Comparison of ENCODE assay signal across 26 cellular contexts in the genomic region with DNA sequence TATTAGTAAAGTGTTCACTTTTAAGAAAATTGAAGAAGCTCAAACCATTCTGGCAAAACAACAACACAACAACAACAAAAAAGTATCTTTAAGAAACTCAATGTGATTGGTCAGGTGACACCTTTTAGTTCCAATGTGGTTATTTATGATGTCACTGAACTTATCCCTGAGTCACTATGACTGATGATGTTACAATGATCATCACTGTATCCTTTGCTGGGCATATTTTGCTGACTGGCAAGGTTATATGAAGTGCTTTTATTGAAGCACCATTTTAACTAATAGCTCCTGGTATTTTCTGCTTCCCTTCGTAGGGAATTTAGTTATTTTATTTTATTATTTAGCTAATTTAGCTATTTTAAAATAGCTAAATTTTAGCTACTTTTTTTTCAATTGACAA. TPM values are rescaled to one million over a fixed set of nuclear protein-coding genes. Genes with fewer than 3 reads are reported as not detected.
A peak's percentile ranks its signal among the peaks of the same experiment; 100 is the strongest.
DNase-seq lines count a peak whose midpoint lies in the region; FAIRE-seq and TF ChIP-seq lines count a peak whose summit lies in the region.
"Had no signal": no experiment of that assay in that cellular context is flagged by ENCODE, and none has a peak within 500 bp of the region (broad histone marks: within the 10 kb centered on the region; RNA-seq: fewer than 3 reads in every experiment).

A gene with protein sequence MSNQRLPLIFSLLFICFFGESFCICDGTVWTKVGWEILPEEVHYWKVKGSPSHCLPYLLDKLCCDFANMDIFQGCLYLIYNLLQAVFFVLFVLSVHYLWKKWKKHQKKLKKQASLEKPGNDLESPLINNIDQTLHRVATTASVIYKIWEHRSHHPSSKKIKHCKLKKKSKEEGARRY (plus strand): TSS at position 223 of the 400 bp plus-strand sequence. CDS start 184 bp downstream, outside the sequence.

- dilution Hi-C loops in mammary epithelial cell (cut with HindIII; ENCODE audit: low sequenced_read_pairs), result no loop called here

- H3K4me1 ChIP-seq in mammary epithelial cell (ENCODE audit: insufficient read depth, low read length) (no peaks in the 10 kb centered on the region), GM23248 (ENCODE audit: insufficient read depth) (no peaks in the 10 kb centered on the region), astrocyte (ENCODE audit: insufficient read depth, low read length) (no peaks in the 10 kb centered on the region)
- H3K4me1 ChIP-seq: BE2C; BLaER1 treated with 17β-estradiol and CSF1 and Interleukin-3, amounts not matched to agents 10 nM and 100 nM had no signal

- FAIRE-seq in astrocyte (lab: Jason Lieb, UNC), result no peak
- FAIRE-seq: A204.1, D721Med, G401.6, GM12892 had no signal

- no peak within 1 kb of the TSS for H3K27ac ChIP-seq in mammary epithelial cell (ENCODE audit: insufficient read depth, low read depth, low read length)
- H3K27ac ChIP-seq in GM23248, result no peak within 1 kb of the TSS
- H3K27ac ChIP-seq in astrocyte (ENCODE audit: low read depth, low read length), result no peak within 1 kb of the TSS
- H3K27ac ChIP-seq: 22Rv1; BLaER1 treated with 17β-estradiol and CSF1 and Interleukin-3, amounts not matched to agents 10 nM and 100 nM had no signal

- H3K27me3 ChIP-seq in mammary epithelial cell (ENCODE audit: insufficient read depth, low read length) (no peaks in the 10 kb centered on the region), GM23248 (replicated peaks; ENCODE audit: insufficient read depth) (no peaks in the 10 kb centered on the region), astrocyte (ENCODE audit: insufficient read depth, low read length) (no peaks in the 10 kb centered on the region)
- H3K27me3 ChIP-seq: BE2C; BLaER1 treated with 17β-estradiol and CSF1 and Interleukin-3, amounts not matched to agents 10 nM and 100 nM had no signal

- H3K4me1 Mint-ChIP-seq in MCF 10A (ENCODE audit: insufficient read depth, unreplicated experiment), result no peaks in the 10 kb centered on the region
- peaks cover 2% of the 10 kb centered on the region for H3K4me1 Mint-ChIP-seq in astrocyte (ENCODE audit: low read depth, unreplicated experiment)
- H3K4me1 Mint-ChIP-seq: CD14-positive monocyte; CD8-positive, alpha-beta memory T cell; GM23338; H9 had no signal

- no peak for TF ChIP-seq CTCF in MCF 10A (IDR thresholded peaks at IDR 0.05; ENCODE audit: unreplicated experiment)
- TF ChIP-seq CTCF in mammary epithelial cell (conservative IDR thresholded peaks at IDR 0.05 in 1 of 2, IDR thresholded peaks at IDR 0.05 in 1 of 2; ENCODE audit: extremely low read depth in 1 of 2, insufficient read depth in 1 of 2, low read depth in 1 of 2, low read length in 2 of 2), result no peak
- TF ChIP-seq CTCF in astrocyte (IDR thresholded peaks at IDR 0.05; ENCODE audit: insufficient read depth, low read depth, low read length), result no peak
- TF ChIP-seq CTCF in fibroblast of mammary gland (conservative IDR thresholded peaks at IDR 0.05; ENCODE audit: control insufficient read depth, insufficient read depth, low read depth, low read length), result no peak

- BruUV-seq in MCF 10A (replicated peaks; lab: Mats Ljungman, UMichigan) (no TSS peak), mammary epithelial cell (replicated peaks; lab: Mats Ljungman, UMichigan) (no TSS peak)

- no peaks in the 10 kb centered on the region for H3K27me3 Mint-ChIP-seq in MCF 10A (ENCODE audit: insufficient read depth, unreplicated experiment)
- H3K27me3 Mint-ChIP-seq in astrocyte (ENCODE audit: low read depth, unreplicated experiment), result no peaks in the 10 kb centered on the region
- H3K27me3 Mint-ChIP-seq: CD4-positive, alpha-beta T cell had no signal

- H3K36me3 Mint-ChIP-seq in MCF 10A (ENCODE audit: insufficient read depth, unreplicated experiment) (no peaks in the 10 kb centered on the region), astrocyte (ENCODE audit: low read depth, unreplicated experiment) (peaks cover 9% of the 10 kb centered on the region)
- H3K36me3 Mint-ChIP-seq: CD14-positive monocyte; CD8-positive, alpha-beta memory T cell had no signal

- H3K36me3 ChIP-seq in mammary epithelial cell (ENCODE audit: insufficient read depth, low read length) (no peaks in the 10 kb centered on the region), GM23248 (ENCODE audit: low read depth) (no peaks in the 10 kb centered on the region), astrocyte (ENCODE audit: insufficient read depth, low read length) (no peaks in the 10 kb centered on the region)
- H3K36me3 ChIP-seq: BE2C; BLaER1 treated with 17β-estradiol and CSF1 and Interleukin-3, amounts not matched to agents 10 nM and 100 nM had no signal

- no peak within 1 kb of the TSS for H3K4me3 Mint-ChIP-seq in MCF 10A (ENCODE audit: unreplicated experiment)
- no peak within 1 kb of the TSS for H3K4me3 Mint-ChIP-seq in astrocyte (ENCODE audit: unreplicated experiment)
- H3K4me3 Mint-ChIP-seq: CD14-positive monocyte; CD4-positive, alpha-beta T cell; CD8-positive, alpha-beta memory T cell; GM23338; H9 had no signal

- H4K20me1 ChIP-seq in mammary epithelial cell (ENCODE audit: insufficient read depth, low read length), result no peaks in the 10 kb centered on the region
- no peaks in the 10 kb centered on the region for H4K20me1 ChIP-seq in GM23248 (ENCODE audit: insufficient read depth)
- H4K20me1 ChIP-seq in astrocyte (ENCODE audit: insufficient read depth, low read length), result no peaks in the 10 kb centered on the region
- H4K20me1 ChIP-seq: BLaER1 treated with 17β-estradiol and CSF1 and Interleukin-3, amounts not matched to agents 10 nM and 100 nM had no signal

- H3K9me3 Mint-ChIP-seq in MCF 10A (ENCODE audit: unreplicated experiment) (peaks cover 33% of the 10 kb centered on the region), astrocyte (ENCODE audit: unreplicated experiment) (peaks cover 15% of the 10 kb centered on the region)

- no peak within 1 kb of the TSS for H2AFZ ChIP-seq in mammary epithelial cell (ENCODE audit: low read depth, low read length)
- H2AFZ ChIP-seq in GM23248, result no peak within 1 kb of the TSS
- H2AFZ ChIP-seq in astrocyte (ENCODE audit: low read depth, low read length), result no peak within 1 kb of the TSS
- H2AFZ ChIP-seq: GM23338 had no signal

- DNase-seq in MCF 10A (ENCODE audit: unreplicated experiment), result no peak
- no peak for DNase-seq in mammary epithelial cell
- peak; percentile 1 for DNase-seq in GM23248
- DNase-seq in astrocyte (ENCODE audit: low read depth), result no peak
- peak; percentile 7 for DNase-seq in fibroblast of mammary gland (ENCODE audit: low read depth)
- no peak for DNase-seq in GM19240 (ENCODE audit: insufficient read length, low spot score)
- no peak for DNase-seq in midbrain (lab: John Stamatoyannopoulos, UW)
- DNase-seq in G401 (ENCODE audit: low spot score), result no peak
- DNase-seq: ACHN; AML-193; BE2C; CD4-positive, alpha-beta T cell; CD8-positive, alpha-beta memory T cell; DMS 273 treated with DMSO at 0.1 percent for 48 hours; DMS79; EL; H9 had no signal

- no peaks in the 10 kb centered on the region for H3K9me2 ChIP-seq in GM23248 (ENCODE audit: insufficient read depth)

- H3K9me3 ChIP-seq in mammary epithelial cell (replicated peaks; ENCODE audit: insufficient read depth, low read length) (peaks cover 18% of the 10 kb centered on the region), GM23248 (ENCODE audit: low read depth) (no peaks in the 10 kb centered on the region), astrocyte (ENCODE audit: insufficient read depth, low read depth, low read length) (peaks cover 8% of the 10 kb centered on the region)
- H3K9me3 ChIP-seq: BE2C had no signal

- POLR2A ChIA-PET in MCF 10A (lab: Yijun Ruan, JAX), result interaction anchor here (0.6 to 2.0 kb wide), 2 partner anchors 152 to 157 kb away, joined by 3 to 13 read pairs; a partner anchor contains a TSS

- H3K4me3 ChIP-seq in mammary epithelial cell (replicated peaks in 1 of 3; ENCODE audit: insufficient read depth in 1 of 3, low read depth in 2 of 3, low read length in 3 of 3), result no peak within 1 kb of the TSS
- H3K4me3 ChIP-seq in GM23248, result no peak within 1 kb of the TSS
- H3K4me3 ChIP-seq in astrocyte (ENCODE audit: insufficient read depth, low read depth, low read length), result no peak within 1 kb of the TSS
- no peak within 1 kb of the TSS for H3K4me3 ChIP-seq in fibroblast of mammary gland (ENCODE audit: control insufficient read depth, low read depth, low read length)
- H3K4me3 ChIP-seq: BLaER1 treated with 17β-estradiol and CSF1 and Interleukin-3, amounts not matched to agents 10 nM and 100 nM; GM23338 had no signal

- H3K79me2 ChIP-seq in mammary epithelial cell (ENCODE audit: insufficient read depth, low read length) (no peaks in the 10 kb centered on the region), GM23248 (ENCODE audit: insufficient read depth) (no peaks in the 10 kb centered on the region), astrocyte (ENCODE audit: insufficient read depth, low read length) (no peaks in the 10 kb centered on the region)

- CTCF ChIA-PET in MCF 10A (lab: Yijun Ruan, JAX), result interaction anchor here (1.2 to 1.8 kb wide), 2 partner anchors 10 to 204 kb away, joined by 3 to 8 read pairs; no protein-coding TSS in a partner anchor
- CTCF ChIA-PET in mammary epithelial cell (lab: Charles Lee; ENCODE audit: low non-redundant PET), result interaction anchor here (0.6 kb wide), 1 partner anchor 1490 kb away, joined by 3 read pairs; no protein-coding TSS in a partner anchor

- H3K9ac ChIP-seq in mammary epithelial cell (ENCODE audit: insufficient read depth, low read length) (no peak within 1 kb of the TSS), GM23248 (no peak within 1 kb of the TSS), astrocyte (ENCODE audit: low read length) (no peak within 1 kb of the TSS)
- H3K9ac ChIP-seq: BLaER1 treated with 17β-estradiol and CSF1 and Interleukin-3, amounts not matched to agents 10 nM and 100 nM had no signal

- in situ Hi-C loops in mammary epithelial cell (cut with MboI; ENCODE audit: low sequenced_read_pairs in 2 of 2), result no loop called here
- in situ Hi-C loops in GM23248 (cut with MboI), result no loop called here
- in situ Hi-C loops in G401 (cut with HindIII; ENCODE audit: low sequenced_read_pairs), result no loop called here

- H3F3A ChIP-seq in GM23248 (ENCODE audit: insufficient read depth), result no peaks in the 10 kb centered on the region

- H3K27ac Mint-ChIP-seq in MCF 10A (ENCODE audit: low read depth, unreplicated experiment) (peak within 1 kb of the TSS; percentile 49), astrocyte (ENCODE audit: unreplicated experiment) (peak within 1 kb of the TSS; percentile 64)
- H3K27ac Mint-ChIP-seq: CD14-positive monocyte; CD4-positive, alpha-beta T cell; GM23338; H9 had no signal

- 100% methylated on average over 1 of the region's 1 CpG for WGBS in mammary epithelial cell (ENCODE audit: low coverage, missing lambda C conversion rate)
- WGBS in GM23248 (ENCODE audit: low coverage in 1 of 2, low lambda C conversion rate in 2 of 2, missing lambda C conversion rate in 2 of 2), 2 experiments, result 41 to 51% methylated on average over 1 of the region's 1 CpG

- H3K4me2 ChIP-seq in mammary epithelial cell (ENCODE audit: insufficient read depth, low read depth, low read length) (no peak within 1 kb of the TSS), GM23248 (ENCODE audit: unreplicated experiment) (no peak within 1 kb of the TSS), astrocyte (ENCODE audit: low read length) (no peak within 1 kb of the TSS)
- H3K4me2 ChIP-seq: BLaER1 treated with 17β-estradiol and CSF1 and Interleukin-3, amounts not matched to agents 10 nM and 100 nM; GM23338 had no signal

- intact Hi-C loops in MCF 10A (cut with micrococcal nuclease), result no loop called here
- intact Hi-C loops in mammary epithelial cell (cut with micrococcal nuclease), result no loop called here

RNA-seq across cellular contexts. Expression of the gene that starts here (rescaled TPM):
- total RNA-seq in MCF 10A (2022) (not detected in 2 replicates), mammary epithelial cell (not detected), astrocyte (not detected in 2 replicates)
- polyA plus RNA-seq in mammary epithelial cell (not detected), GM23248 (2016; fragmentation: Nextera tagmentation; extraction: Ambion mirVana) (not detected in 2 replicates)
- not detected for polyA minus RNA-seq in mammary epithelial cell
- not detected in 2 replicates for total RNA-seq in GM23248 (2014; rRNA removed; shearing (Covaris generic))
- total RNA-seq in G401 (2014; rRNA removed; shearing (Covaris generic)), result not detected in 2 replicates
- total RNA-seq: CD4-positive, alpha-beta T cell; CD8-positive, alpha-beta memory T cell; GM23338; H4; H9 had no signal
- polyA plus RNA-seq: CD14-positive monocyte; CD8-positive, alpha-beta memory T cell; GM23338 had no signal

Comparison
In these comparisons a context has a peak if more than half of its experiments do, and no peak if none do; other contexts are left out.
1. Peak in DNase-seq in GM23248; RNA of the gene not detected or under 1 TPM.